Comparison of ENCODE assay signal across 12 cellular contexts in genomic region chr5:123119334-123119986, GRCh38. TPM values are rescaled to one million over a fixed set of nuclear protein-coding genes. Genes with fewer than 3 reads are reported as not detected.
A peak's percentile ranks its signal among the peaks of the same experiment; 100 is the strongest.
DNase-seq lines count a peak whose midpoint lies in the region; ATAC-seq, FAIRE-seq and TF ChIP-seq lines count a peak whose summit lies in the region.
"Had no signal": no experiment of that assay in that cellular context is flagged by ENCODE, and none has a peak within 500 bp of the region (broad histone marks: within the 10 kb centered on the region; RNA-seq: fewer than 3 reads in every experiment).

No MANE protein-coding gene starts in this region.

- CTCF ChIA-PET in A549 (lab: Yijun Ruan, JAX) = interaction anchor here (0.6 to 1.2 kb wide), 6 partner anchors 19 to 617 kb away, joined by 3 read pairs; no protein-coding TSS in a partner anchor
- CTCF ChIA-PET in CD8-positive, alpha-beta memory T cell (lab: Charles Lee) = no interaction called here

- ATAC-seq in A549 (peak; percentile 99), GM19463 (IDR thresholded peaks at IDR 0.05; ENCODE audit: unreplicated experiment) (no peak)
- ATAC-seq in stimulated activated naive CD8-positive, alpha-beta T cell treated with anti-CD3 and anti-CD28 coated beads, Interleukin-15, amount 100 ng/mL, for 72 hours = no peak
- ATAC-seq: body of pancreas had no signal

- 7% methylated on average over 8 of the region's 8 CpGs for WGBS in A549 (ENCODE audit: missing lambda C conversion rate)

- H3K36me3 ChIP-seq in adipocyte (ENCODE audit: control insufficient read depth, insufficient read depth, low read length, severe bottlenecking) (no peaks in the 10 kb centered on the region), colonic mucosa (no peaks in the 10 kb centered on the region)
- H3K36me3 ChIP-seq in CD8-positive, alpha-beta memory T cell (ENCODE audit: insufficient read depth, low read length) = no peaks in the 10 kb centered on the region

- peak; percentile 47 to 51 for TF ChIP-seq RAD21 in A549 (conservative IDR thresholded peaks at IDR 0.05 in 1 of 2, IDR thresholded peaks at IDR 0.05 in 1 of 2)

- FAIRE-seq in A549 (lab: Jason Lieb, UNC) = no peak

- H3K4me3 ChIP-seq in A549 = no peak overlapping the region
- H3K4me3 ChIP-seq in adipocyte (ENCODE audit: low read length) = no peak overlapping the region
- no peak overlapping the region for H3K4me3 ChIP-seq in CD8-positive, alpha-beta memory T cell (ENCODE audit: low read length)
- H3K4me3 ChIP-seq in colonic mucosa = no peak overlapping the region
- H3K4me3 ChIP-seq: body of pancreas had no signal

- peak; percentile 34; the same call in 2 of the 3 replicates for TF ChIP-seq CTCF in A549 (IDR thresholded peaks at IDR 0.05)
- no peak for TF ChIP-seq CTCF in colonic mucosa (IDR thresholded peaks at IDR 0.05)

- H3K9me3 ChIP-seq in A549 = no peaks in the 10 kb centered on the region
- H3K9me3 ChIP-seq in adipocyte (ENCODE audit: control insufficient read depth, low read length) = no peaks in the 10 kb centered on the region
- no peaks in the 10 kb centered on the region for H3K9me3 ChIP-seq in CD8-positive, alpha-beta memory T cell (ENCODE audit: low read length)
- no peaks in the 10 kb centered on the region for H3K9me3 ChIP-seq in colonic mucosa
- H3K9me3 ChIP-seq: body of pancreas had no signal

- H3K9ac ChIP-seq in adipocyte (ENCODE audit: low read length) (no peak overlapping the region), colonic mucosa (ENCODE audit: low read depth in 2 of 2, low read length in 2 of 2) (no peak overlapping the region)

- peaks cover 10% of the 10 kb centered on the region; the same call in 2 of the 3 replicates for H3K4me1 ChIP-seq in A549
- H3K4me1 ChIP-seq in adipocyte (ENCODE audit: control insufficient read depth, insufficient read depth, low read length) = peaks cover 20% of the 10 kb centered on the region
- no peaks in the 10 kb centered on the region for H3K4me1 ChIP-seq in CD8-positive, alpha-beta memory T cell (ENCODE audit: insufficient read depth, low read length)
- H3K4me1 ChIP-seq in colonic mucosa = no peaks in the 10 kb centered on the region
- H3K4me1 ChIP-seq: body of pancreas had no signal

- peak overlapping the region; percentile 66 for H3K4me2 ChIP-seq in A549

- H3K27ac Mint-ChIP-seq in CD8-positive, alpha-beta memory T cell = no peak overlapping the region
- no peak overlapping the region for H3K27ac Mint-ChIP-seq in stimulated activated naive CD8-positive, alpha-beta T cell treated with anti-CD3 and anti-CD28 coated beads, Interleukin-15, amount 100 ng/mL, for 72 hours

- H3K27ac ChIP-seq in A549 (peak overlapping the region; percentile 31 to 73; a peak in 4 of 6 replicates), colonic mucosa (no peak overlapping the region)
- H3K27ac ChIP-seq in CD8-positive, alpha-beta memory T cell (ENCODE audit: low read depth, low read length) = no peak overlapping the region
- H3K27ac ChIP-seq: body of pancreas had no signal

- POLR2A ChIA-PET in A549 (lab: Yijun Ruan, JAX) = interaction anchor here (0.8 to 1.1 kb wide), 2 partner anchors 31 to 304 kb away, joined by 3 read pairs; partner anchors contain the start of gene CEP120
- POLR2A ChIA-PET in CD8-positive, alpha-beta memory T cell (lab: Charles Lee) = no interaction called here

- H3K36me3 Mint-ChIP-seq in CD8-positive, alpha-beta memory T cell = no peaks in the 10 kb centered on the region

- H3K27me3 ChIP-seq in adipocyte (replicated peaks; ENCODE audit: control insufficient read depth, insufficient read depth, low read length) = no peaks in the 10 kb centered on the region
- H3K27me3 ChIP-seq in CD8-positive, alpha-beta memory T cell (ENCODE audit: insufficient read depth, low read length, poor library complexity, severe bottlenecking) = no peaks in the 10 kb centered on the region
- no peaks in the 10 kb centered on the region for H3K27me3 ChIP-seq in colonic mucosa
- H3K27me3 ChIP-seq: body of pancreas had no signal

- no peak for TF ChIP-seq POLR2A in A549 (IDR thresholded peaks at IDR 0.05; ENCODE audit: low read length)

- DNase-seq in A549 (ENCODE audit: low read depth in 1 of 2, low spot score in 1 of 2) (peak; percentile 56 to 75), HT-29 (ENCODE audit: low spot score) (peak; percentile 67), adipocyte (ENCODE audit: low read depth) (peak; percentile 75), kidney tubule cell (ENCODE audit: low spot score) (peak; percentile 9), colonic mucosa (no peak)
- no peak for DNase-seq in CD8-positive, alpha-beta memory T cell
- DNase-seq in stimulated activated naive CD8-positive, alpha-beta T cell treated with anti-CD3 and anti-CD28 coated beads, Interleukin-15, amount 100 ng/mL, for 72 hours = no peak
- DNase-seq: activated CD4-positive, alpha-beta T cell treated with anti-CD3 and anti-CD28 coated beads for 48 hours; C1 segment of cervical spinal cord; NCI-H510A had no signal

- peaks cover 0 to 1% (median 0%) of the 10 kb centered on the region in 5 donors for H3K9me3 Mint-ChIP-seq in CD8-positive, alpha-beta memory T cell
- H3K9me3 Mint-ChIP-seq in stimulated activated naive CD8-positive, alpha-beta T cell treated with anti-CD3 and anti-CD28 coated beads, Interleukin-15, amount 100 ng/mL, for 72 hours = no peaks in the 10 kb centered on the region

- peaks cover 0 to 5% (median 0%) of the 10 kb centered on the region in 3 donors for H3K4me1 Mint-ChIP-seq in CD8-positive, alpha-beta memory T cell
- no peaks in the 10 kb centered on the region for H3K4me1 Mint-ChIP-seq in stimulated activated naive CD8-positive, alpha-beta T cell treated with anti-CD3 and anti-CD28 coated beads, Interleukin-15, amount 100 ng/mL, for 72 hours

- no peak overlapping the region for H3K4me3 Mint-ChIP-seq in CD8-positive, alpha-beta memory T cell
- no peak overlapping the region for H3K4me3 Mint-ChIP-seq in stimulated activated naive CD8-positive, alpha-beta T cell treated with anti-CD3 and anti-CD28 coated beads, Interleukin-15, amount 100 ng/mL, for 72 hours

- peaks cover 9 to 41% of the 10 kb centered on the region in 2 donors for H3K27me3 Mint-ChIP-seq in CD8-positive, alpha-beta memory T cell
- peaks cover 48% of the 10 kb centered on the region for H3K27me3 Mint-ChIP-seq in stimulated activated naive CD8-positive, alpha-beta T cell treated with anti-CD3 and anti-CD28 coated beads, Interleukin-15, amount 100 ng/mL, for 72 hours

- intact Hi-C loops in colonic mucosa (cut with DNase I) = no loop called here

- no peak for TF ChIP-seq EP300 in A549 (IDR thresholded peaks at IDR 0.05)

TF ChIP-seq in A549, 52 proteins besides CTCF, POLR2A, EP300 and RAD21:
- TF ChIP-seq SMC3 (IDR thresholded peaks at IDR 0.05) (peak; percentile 34; the same call in 2 of the 3 replicates), KDM1A (IDR thresholded peaks at IDR 0.05; ENCODE audit: low read depth) (no peak), RARB (CRISPR knock-in tag; IDR thresholded peaks at IDR 0.05) (no peak), CEBPB (IDR thresholded peaks at IDR 0.05) (peak in 1 of 2 experiments; percentile 60; a peak in 3 of 4 replicates)

RNA-seq across cellular contexts. Expression of gene PRDM6, which starts 30.4 kb away (rescaled TPM):
- polyA plus RNA-seq in A549 (2011; rRNA removed) = 0.08 and 0.10 TPM in 2 replicates
- polyA plus RNA-seq in A549 (2012; cell fraction: cytosol; rRNA removed) = 0.13 and 0.17 TPM in 2 replicates
- polyA plus RNA-seq in A549 (2012; cell fraction: nucleus; rRNA removed) = 0.66 and 0.76 TPM in 2 replicates
- polyA plus RNA-seq in A549 (2017; fragmentation: RNase III; extraction: RNeasy Plus Mini Kit Qiagen cat#74134 plus additional on column Dnase treatment) = 0.05 to 0.08 TPM (median 0.06 TPM) in 3 replicates
- polyA minus RNA-seq in A549 (2011; rRNA and poly(A)+ RNA removed) = 0.05 and 0.45 TPM in 2 replicates
- total RNA-seq in HT-29 (2014; rRNA removed; shearing (Covaris generic)) = not detected in 2 replicates
- total RNA-seq in CD8-positive, alpha-beta memory T cell = not detected
- polyA plus RNA-seq in CD8-positive, alpha-beta memory T cell = not detected
- total RNA-seq in colonic mucosa = 1 to 10 TPM; 1.6 to 2.7 TPM

Comparison
In these comparisons a context has a peak if more than half of its experiments do, and no peak if none do; other contexts are left out.
1. ATAC-seq: peak in A549 (2 of 2); none in GM19463 (single experiment) and stimulated activated naive CD8-positive, alpha-beta T cell treated with anti-CD3 and anti-CD28 coated beads, Interleukin-15, amount 100 ng/mL, for 72 hours (single experiment).
2. DNase-seq: peak in A549 (2 of 2), HT-29 (single experiment), adipocyte (single experiment) and kidney tubule cell (single experiment); none in CD8-positive, alpha-beta memory T cell (0 of 5), colonic mucosa (single experiment) and stimulated activated naive CD8-positive, alpha-beta T cell treated with anti-CD3 and anti-CD28 coated beads, Interleukin-15, amount 100 ng/mL, for 72 hours (0 of 2).
3. H3K27ac ChIP-seq: peak in A549 (2 of 2); none in CD8-positive, alpha-beta memory T cell (single experiment) and colonic mucosa (single experiment).